Comparison of ENCODE assay signal across 17 cellular contexts in the genomic region with DNA sequence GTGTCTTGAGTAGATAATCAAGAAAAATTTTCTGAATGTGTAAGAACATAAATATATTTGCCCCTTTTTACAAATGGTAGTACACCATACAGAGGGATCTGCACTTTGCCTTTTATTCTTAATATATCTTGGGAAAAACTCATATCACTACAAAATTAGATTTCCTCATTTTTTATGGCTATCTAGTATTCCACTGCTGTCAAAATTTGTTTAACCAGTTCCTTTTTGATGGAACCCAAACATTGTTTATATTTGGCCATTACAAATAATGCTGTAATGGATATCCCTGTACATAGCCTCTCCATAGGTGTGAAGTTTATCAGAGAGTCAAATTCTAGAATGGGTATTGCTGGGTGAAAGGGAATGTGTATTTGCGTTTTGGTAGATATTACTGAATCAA.
A peak's percentile ranks its signal among the peaks of the same experiment; 100 is the strongest.
DNase-seq lines count a peak whose midpoint lies in the region; ATAC-seq, FAIRE-seq and TF ChIP-seq lines count a peak whose summit lies in the region.
"Had no signal": no experiment of that assay in that cellular context is flagged by ENCODE, and none has a peak within 500 bp of the region (broad histone marks: within the 10 kb centered on the region; RNA-seq: fewer than 3 reads in every experiment).

No MANE protein-coding gene starts in this region.

- no peak for ATAC-seq in memory B cell (ENCODE audit: low read depth)

- H3K4me3 Mint-ChIP-seq in memory B cell, result no peak overlapping the region
- H3K4me3 Mint-ChIP-seq: CD14-positive monocyte; CD4-positive, alpha-beta memory T cell had no signal

- peak overlapping the region; percentile 88 for H3K27ac Mint-ChIP-seq in memory B cell
- H3K27ac Mint-ChIP-seq: CD14-positive monocyte; CD4-positive, alpha-beta memory T cell; H9 had no signal

- DNase-seq in memory B cell (ENCODE audit: low spot score in 2 of 2) (no peak), amniotic stem cell (lab: John Stamatoyannopoulos, UW) (no peak), NCI-H526 (lab: John Stamatoyannopoulos, UW) (no peak), dedifferentiated amniotic fluid mesenchymal stem cell (ENCODE audit: extremely low spot score) (no peak)
- no peak for DNase-seq in stimulated activated CD4-positive, alpha-beta T cell treated with anti-CD3 and anti-CD28 coated beads, Interleukin-15, amount 100 ng/mL, for 24 hours
- DNase-seq: ACHN; CD4-positive, alpha-beta memory T cell; DMS153; DMS79; GF-D8; H9 had no signal

- no peaks in the 10 kb centered on the region for H3K9me3 Mint-ChIP-seq in memory B cell
- H3K9me3 Mint-ChIP-seq: H9 had no signal

- no peaks in the 10 kb centered on the region for H3K36me3 Mint-ChIP-seq in memory B cell
- H3K36me3 Mint-ChIP-seq: CD14-positive monocyte; CD4-positive, alpha-beta memory T cell had no signal

- H3K36me3 ChIP-seq in HEK293 (ENCODE audit: control insufficient read depth in 2 of 2, insufficient read depth in 1 of 2, low read length in 2 of 2), result no peaks in the 10 kb centered on the region

- H3K27me3 Mint-ChIP-seq in memory B cell, result no peaks in the 10 kb centered on the region

- no peaks in the 10 kb centered on the region for H3K9me3 ChIP-seq in HEK293 (ENCODE audit: control insufficient read depth, insufficient read depth, low read depth, low read length)

- peak; percentile 31 for FAIRE-seq in TTC549 (lab: Jason Lieb, UNC)
- FAIRE-seq: A204.1, H1 had no signal

- TF ChIP-seq CTCF in HEK293 (tag by site-specific recombination; IDR thresholded peaks at IDR 0.05), result no peak

- CTCF ChIA-PET in HEK293 (lab: Yijun Ruan, JAX), result no interaction called here

- POLR2A ChIA-PET in HEK293 (lab: Yijun Ruan, JAX), result no interaction called here

- H3K4me1 Mint-ChIP-seq in memory B cell, result peaks cover 10% of the 10 kb centered on the region
- H3K4me1 Mint-ChIP-seq: CD14-positive monocyte; CD4-positive, alpha-beta memory T cell had no signal

- H3K4me1 ChIP-seq in HEK293 (ENCODE audit: control insufficient read depth, insufficient read depth, low read length), result no peaks in the 10 kb centered on the region

- no peak overlapping the region for H3K4me3 ChIP-seq in HEK293 (ENCODE audit: low read depth, low read length)

- H3K27ac ChIP-seq in HEK293 (ENCODE audit: extremely low read depth, low read depth, low read length), result no peak overlapping the region
- H3K27ac ChIP-seq: HL-60 had no signal

TF ChIP-seq in HEK293, 187 proteins besides CTCF, POLR2A, EP300 and RAD21:
- TF ChIP-seq, protein P1, sequence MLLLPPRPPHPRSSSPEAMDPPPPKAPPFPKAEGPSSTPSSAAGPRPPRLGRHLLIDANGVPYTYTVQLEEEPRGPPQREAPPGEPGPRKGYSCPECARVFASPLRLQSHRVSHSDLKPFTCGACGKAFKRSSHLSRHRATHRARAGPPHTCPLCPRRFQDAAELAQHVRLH (tag by site-specific recombination; IDR thresholded peaks at IDR 0.05), result 0 out of 2 replicates have a peak, but pooled peaks have one; percentile 20
- TF ChIP-seq ZNF157 (tag by site-specific recombination; IDR thresholded peaks at IDR 0.05), result no peak
- TF ChIP-seq GLI2 (tag by site-specific recombination; IDR thresholded peaks at IDR 0.05; ENCODE audit: borderline replicate concordance, low read depth), result no peak
- TF ChIP-seq, protein P2, sequence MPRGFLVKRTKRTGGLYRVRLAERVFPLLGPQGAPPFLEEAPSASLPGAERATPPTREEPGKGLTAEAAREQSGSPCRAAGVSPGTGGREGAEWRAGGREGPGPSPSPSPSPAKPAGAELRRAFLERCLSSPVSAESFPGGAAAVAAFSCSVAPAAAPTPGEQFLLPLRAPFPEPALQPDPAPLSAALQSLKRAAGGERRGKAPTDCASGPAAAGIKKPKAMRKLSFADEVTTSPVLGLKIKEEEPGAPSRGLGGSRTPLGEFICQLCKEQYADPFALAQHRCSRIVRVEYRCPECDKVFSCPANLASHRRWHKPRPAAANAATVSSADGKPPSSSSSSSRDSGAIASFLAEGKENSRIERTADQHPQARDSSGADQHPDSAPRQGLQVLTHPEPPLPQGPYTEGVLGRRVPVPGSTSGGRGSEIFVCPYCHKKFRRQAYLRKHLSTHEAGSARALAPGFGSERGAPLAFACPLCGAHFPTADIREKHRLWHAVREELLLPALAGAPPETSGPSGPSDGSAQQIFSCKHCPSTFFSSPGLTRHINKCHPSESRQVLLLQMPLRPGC (tag by site-specific recombination; IDR thresholded peaks at IDR 0.05), result no peak
- TF ChIP-seq, protein P3, sequence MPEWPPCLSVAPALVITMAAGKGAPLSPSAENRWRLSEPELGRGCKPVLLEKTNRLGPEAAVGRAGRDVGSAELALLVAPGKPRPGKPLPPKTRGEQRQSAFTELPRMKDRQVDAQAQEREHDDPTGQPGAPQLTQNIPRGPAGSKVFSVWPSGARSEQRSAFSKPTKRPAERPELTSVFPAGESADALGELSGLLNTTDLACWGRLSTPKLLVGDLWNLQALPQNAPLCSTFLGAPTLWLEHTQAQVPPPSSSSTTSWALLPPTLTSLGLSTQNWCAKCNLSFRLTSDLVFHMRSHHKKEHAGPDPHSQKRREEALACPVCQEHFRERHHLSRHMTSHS (tag by site-specific recombination; IDR thresholded peaks at IDR 0.05), result no peak
- TF ChIP-seq ZNF146 (tag by site-specific recombination; IDR thresholded peaks at IDR 0.05), result peak; percentile 69; the same call in 1 of the 2 replicates
- TF ChIP-seq ZFP37 (tag by site-specific recombination; IDR thresholded peaks at IDR 0.05), result no peak
- no peak for TF ChIP-seq ZNF394 (tag by site-specific recombination; IDR thresholded peaks at IDR 0.05; ENCODE audit: borderline replicate concordance)
